ENCODE assay signal across 21 cellular contexts in genomic region chr4:159242427-159242826, GRCh38.
"Had no signal": no experiment of that assay in that cellular context is flagged by ENCODE, and none has a peak within 500 bp of the region (broad histone marks: within the 10 kb centered on the region; RNA-seq: fewer than 3 reads in every experiment).

No MANE protein-coding gene starts in this region.

- H3K9me3 ChIP-seq: ascending aorta, right atrium auricular region, tibial artery had no signal

- H3K9me3 Mint-ChIP-seq: activated naive CD4-positive, alpha-beta T cell treated with anti-CD3 and anti-CD28 coated beads, Interleukin-2, amount 50 U/mL, for 24 hours; endodermal cell; immature natural killer cell; naive B cell; neural progenitor cell; T-helper 1 cell treated with Interleukin-12 subunit alpha and Interleukin-12 subunit beta and Interleukin-4 antibody, amounts not matched to agents 30 μg/mL and 1 μg/mL, for 36 hours; WTC11 had no signal

- H3K4me1 ChIP-seq: neural progenitor cell had no signal

- H3K4me3 ChIP-seq: ascending aorta, hepatocyte, neural progenitor cell, right atrium auricular region, tibial artery had no signal

- H3K27ac ChIP-seq: ascending aorta, brain microvascular endothelial cell, hepatocyte, neural progenitor cell, right atrium auricular region, tibial artery had no signal

- H3K27ac Mint-ChIP-seq: activated naive CD4-positive, alpha-beta T cell treated with anti-CD3 and anti-CD28 coated beads, Interleukin-2, amount 50 U/mL, for 24 hours; endodermal cell; immature natural killer cell; naive B cell; neural progenitor cell; progenitor cell of endocrine pancreas; T-helper 1 cell treated with Interleukin-12 subunit alpha and Interleukin-12 subunit beta and Interleukin-4 antibody, amounts not matched to agents 30 μg/mL and 1 μg/mL, for 36 hours; WTC11 had no signal

- H3K36me3 ChIP-seq: ascending aorta, brain microvascular endothelial cell, right atrium auricular region, tibial artery had no signal

- H3K4me2 ChIP-seq: hepatocyte, neural progenitor cell had no signal

- DNase-seq: activated gamma-delta T cell treated with Interleukin-2 at 50 U/mL for 16 hours; activated T-cell treated with anti-CD3 and anti-CD28 coated beads, Interleukin-2, amount 50 U/mL, for 1 hour; brain microvascular endothelial cell; central memory CD4-positive, alpha-beta T cell; endodermal cell; immature natural killer cell; kidney glomerular epithelial cell; mesendoderm; naive B cell; stimulated activated CD4-positive, alpha-beta T cell treated with anti-CD3 and anti-CD28 coated beads, Interleukin-4, amount 100 ng/mL, for 24 hours; stimulated activated naive CD4-positive, alpha-beta T cell treated with Interleukin-2 at 50 U/mL for 16 hours; T1000; tibial artery had no signal

- H3K9ac ChIP-seq: neural progenitor cell had no signal

- H3K4me1 Mint-ChIP-seq: neural progenitor cell had no signal

- H3K27me3 ChIP-seq: ascending aorta, brain microvascular endothelial cell, hepatocyte, neural progenitor cell, right atrium auricular region, tibial artery had no signal

- H3K36me3 Mint-ChIP-seq: WTC11 had no signal

- H3K27me3 Mint-ChIP-seq: activated naive CD4-positive, alpha-beta T cell treated with anti-CD3 and anti-CD28 coated beads, Interleukin-2, amount 50 U/mL, for 24 hours; naive B cell; progenitor cell of endocrine pancreas had no signal

- H3K4me3 Mint-ChIP-seq: activated naive CD4-positive, alpha-beta T cell treated with anti-CD3 and anti-CD28 coated beads, Interleukin-2, amount 50 U/mL, for 24 hours; endodermal cell; immature natural killer cell; naive B cell; neural progenitor cell; T-helper 1 cell treated with Interleukin-12 subunit alpha and Interleukin-12 subunit beta and Interleukin-4 antibody, amounts not matched to agents 30 μg/mL and 1 μg/mL, for 36 hours; WTC11 had no signal

- ATAC-seq: WTC11 had no signal

- H2AFZ ChIP-seq: hepatocyte, neural progenitor cell had no signal
